ENCODE assay signal across 1 cellular context in the genomic region with DNA sequence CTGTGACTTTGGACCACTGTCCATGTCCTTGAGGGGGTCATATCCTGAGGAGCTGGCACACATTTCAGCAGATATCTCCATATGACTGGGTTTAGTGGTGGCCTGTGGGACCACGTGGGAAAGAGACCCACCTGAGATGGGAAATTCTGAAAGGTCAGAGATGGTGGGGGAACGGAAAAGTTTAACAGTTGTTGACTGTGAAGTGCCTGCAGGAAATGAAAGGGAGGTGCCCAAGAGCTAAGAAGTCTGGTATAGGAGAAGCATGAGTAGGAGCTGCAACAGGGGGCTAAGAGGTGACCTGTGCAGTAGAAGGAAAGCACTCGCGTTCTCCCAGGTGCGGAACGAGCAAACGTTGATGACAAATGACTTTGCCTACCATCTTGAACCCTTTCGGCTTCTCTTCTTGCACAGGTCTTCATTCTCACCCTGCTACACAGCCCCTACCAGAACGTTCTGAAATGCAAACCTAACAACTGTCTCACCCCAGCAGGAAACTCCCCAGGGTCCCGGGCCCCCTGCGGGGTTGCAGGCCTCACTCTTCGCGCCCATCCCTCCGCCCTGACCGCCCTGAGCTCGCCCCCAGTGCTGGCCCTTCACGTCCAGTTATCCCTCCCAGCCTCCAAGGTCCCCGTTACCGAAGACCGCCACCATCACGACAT.
TF ChIP-seq lines count a peak whose summit lies in the region.

No MANE protein-coding gene starts in this region.

TF ChIP-seq in HEK293, 187 proteins besides CTCF, POLR2A, EP300 and RAD21 (continued from another document):
- TF ChIP-seq, protein P1, sequence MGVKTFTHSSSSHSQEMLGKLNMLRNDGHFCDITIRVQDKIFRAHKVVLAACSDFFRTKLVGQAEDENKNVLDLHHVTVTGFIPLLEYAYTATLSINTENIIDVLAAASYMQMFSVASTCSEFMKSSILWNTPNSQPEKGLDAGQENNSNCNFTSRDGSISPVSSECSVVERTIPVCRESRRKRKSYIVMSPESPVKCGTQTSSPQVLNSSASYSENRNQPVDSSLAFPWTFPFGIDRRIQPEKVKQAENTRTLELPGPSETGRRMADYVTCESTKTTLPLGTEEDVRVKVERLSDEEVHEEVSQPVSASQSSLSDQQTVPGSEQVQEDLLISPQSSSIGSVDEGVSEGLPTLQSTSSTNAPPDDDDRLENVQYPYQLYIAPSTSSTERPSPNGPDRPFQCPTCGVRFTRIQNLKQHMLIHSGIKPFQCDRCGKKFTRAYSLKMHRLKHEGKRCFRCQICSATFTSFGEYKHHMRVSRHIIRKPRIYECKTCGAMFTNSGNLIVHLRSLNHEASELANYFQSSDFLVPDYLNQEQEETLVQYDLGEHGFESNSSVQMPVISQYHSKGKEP (tag by site-specific recombination; IDR thresholded peaks at IDR 0.05) = no peak
